ENCODE assay signal across 8 cellular contexts in the genomic region with DNA sequence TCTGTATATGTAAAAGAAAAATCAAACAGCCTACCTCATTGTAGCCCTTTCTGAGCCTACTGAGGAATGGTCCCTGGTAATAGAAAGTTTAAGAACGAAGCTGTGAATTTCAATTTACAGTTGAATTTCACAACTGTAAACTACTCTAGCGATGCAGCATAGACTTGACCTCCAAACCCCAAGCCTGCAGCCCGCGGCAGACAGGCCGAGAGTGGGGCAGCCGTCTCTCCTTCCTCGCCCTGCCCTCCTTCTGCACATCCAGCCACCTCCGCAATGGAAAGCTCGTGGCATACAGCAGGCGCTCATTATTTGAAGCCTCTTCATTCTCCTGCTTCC. TPM values are rescaled to one million over a fixed set of nuclear protein-coding genes. Genes with fewer than 3 reads are reported as not detected.
DNase-seq lines count a peak whose midpoint lies in the region; ATAC-seq and TF ChIP-seq lines count a peak whose summit lies in the region.

No MANE protein-coding gene starts in this region.

- no peaks in the 10 kb centered on the region for H3K79me1 ChIP-seq in H9 (ENCODE audit: insufficient read depth, low read depth, low read length, poor library complexity, severe bottlenecking)

- CTCF ChIA-PET in activated CD8-positive, alpha-beta T cell treated with anti-CD3 and anti-CD28 coated beads, Interleukin-2, amount 10 ng/mL, durations not matched to agents 7 days and 5 days (lab: Charles Lee): interaction anchor here (0.7 to 5.9 kb wide), 52 partner anchors 8 to 509 kb away, joined by 3 to 79 read pairs (median 6); a partner anchor contains a TSS

- H2AK5ac ChIP-seq in H9 (ENCODE audit: insufficient read length, low read length): no peak overlapping the region

- H3K36me3 Mint-ChIP-seq in H9 (ENCODE audit: insufficient read depth in 1 of 3, low read depth in 3 of 3): no peaks in the 10 kb centered on the region
- H3K36me3 Mint-ChIP-seq in activated CD8-positive, alpha-beta T cell treated with anti-CD3 and anti-CD28 coated beads, Interleukin-2, amount 10 ng/mL, durations not matched to agents 7 days and 5 days (ENCODE audit: low read depth): no peaks in the 10 kb centered on the region

- no peak overlapping the region for H2AFZ ChIP-seq in H9 (ENCODE audit: low read length)

- H4K91ac ChIP-seq in H9 (ENCODE audit: insufficient read length, low read depth, low read length): no peak overlapping the region

- peak overlapping the region; percentile 82 for H3K4me3 ChIP-seq in AG10803 (ENCODE audit: low read length)
- H3K4me3 ChIP-seq in iPS-20b (ENCODE audit: low read length): peak overlapping the region; percentile 84; the same call in 1 of the 2 replicates
- H3K4me3 ChIP-seq in thoracic aorta: peak overlapping the region; percentile 93

- no peak overlapping the region for H2BK120ac ChIP-seq in H9 (ENCODE audit: low read depth, low read length, poor library complexity, severe bottlenecking)

- TF ChIP-seq CTCF in AG10803 (conservative IDR thresholded peaks at IDR 0.05; ENCODE audit: low read length) (no peak), H9 (conservative IDR thresholded peaks at IDR 0.05) (no peak), thoracic aorta (IDR thresholded peaks at IDR 0.05) (no peak)

- H3K4me1 ChIP-seq in H9 (ENCODE audit: insufficient read depth, low read length) (no peaks in the 10 kb centered on the region), iPS-20b (ENCODE audit: insufficient read depth, low read length) (peaks cover 3% of the 10 kb centered on the region; the same call in 1 of the 2 replicates), thoracic aorta (ENCODE audit: control insufficient read depth in 1 of 2, low read depth in 2 of 2) (peaks cover 4 to 21% of the 10 kb centered on the region in 2 donors)

- no peak overlapping the region for H3K23ac ChIP-seq in H9 (ENCODE audit: insufficient read length, low read depth, low read length)

- H4K8ac ChIP-seq in H9 (replicated peaks; ENCODE audit: insufficient read length, low read depth, low read length): no peak overlapping the region

- H3K27me3 ChIP-seq in H9 (ENCODE audit: insufficient read depth, low read length) (no peaks in the 10 kb centered on the region), iPS-20b (ENCODE audit: insufficient read depth, low read length) (peaks cover 20% of the 10 kb centered on the region), thoracic aorta (replicated peaks; ENCODE audit: insufficient read depth) (no peaks in the 10 kb centered on the region)

- H3K4ac ChIP-seq in H9 (ENCODE audit: low read depth, low read length): no peak overlapping the region

- DNase-seq in AG10803 (ENCODE audit: low read depth) (no peak), H9 (no peak), thoracic aorta (ENCODE audit: low spot score) (no peak), NCI-H1105 (lab: John Stamatoyannopoulos, UW) (no peak), NCI-H446 (lab: John Stamatoyannopoulos, UW) (no peak)
- DNase-seq in activated CD8-positive, alpha-beta T cell treated with anti-CD3 and anti-CD28 coated beads, Interleukin-2, amount 10 ng/mL, durations not matched to agents 7 days and 5 days: no peak
- no peak for DNase-seq in activated CD4-positive, CD25-positive, alpha-beta regulatory T cell (lab: John Stamatoyannopoulos, UW)

- peak overlapping the region; percentile 91 to 94 for H3K4me3 Mint-ChIP-seq in H9
- peak overlapping the region; percentile 86 for H3K4me3 Mint-ChIP-seq in activated CD8-positive, alpha-beta T cell treated with anti-CD3 and anti-CD28 coated beads, Interleukin-2, amount 10 ng/mL, durations not matched to agents 7 days and 5 days

- H3K9ac ChIP-seq in H9 (ENCODE audit: extremely low read depth, insufficient read length, low read length): no peak overlapping the region
- H3K9ac ChIP-seq in iPS-20b (ENCODE audit: low read depth, low read length): peak overlapping the region; percentile 88; the same call in 1 of the 2 replicates

- H2BK12ac ChIP-seq in H9 (ENCODE audit: insufficient read length, low read depth, low read length): no peak overlapping the region

- H4K5ac ChIP-seq in H9 (ENCODE audit: insufficient read length, low read depth, low read length): no peak overlapping the region

- ATAC-seq in activated CD8-positive, alpha-beta T cell treated with anti-CD3 and anti-CD28 coated beads, Interleukin-2, amount 10 ng/mL, durations not matched to agents 7 days and 5 days: peak; percentile 13
- peak; percentile 12 for ATAC-seq in thoracic aorta (ENCODE audit: insufficient number of reproducible peaks, low FRiP score, low read depth)

- peaks cover 31% of the 10 kb centered on the region for H3K27me3 Mint-ChIP-seq in H9 (ENCODE audit: low read depth)
- H3K27me3 Mint-ChIP-seq in activated CD8-positive, alpha-beta T cell treated with anti-CD3 and anti-CD28 coated beads, Interleukin-2, amount 10 ng/mL, durations not matched to agents 7 days and 5 days (ENCODE audit: low read depth): peaks cover 49% of the 10 kb centered on the region

- POLR2A ChIA-PET in activated CD8-positive, alpha-beta T cell treated with anti-CD3 and anti-CD28 coated beads, Interleukin-2, amount 10 ng/mL, durations not matched to agents 7 days and 5 days (lab: Charles Lee): interaction anchor here (0.8 kb wide), 1 partner anchor 112 kb away, joined by 3 read pairs; no protein-coding TSS in a partner anchor

- no peak overlapping the region for H2BK15ac ChIP-seq in H9 (ENCODE audit: low read depth, low read length)

- no CpG with 5 or more reads among the region's 10 CpGs for WGBS in H9 (ENCODE audit: extremely low coverage, insufficient read length, low lambda C conversion rate)

- no peaks in the 10 kb centered on the region for H3K79me2 ChIP-seq in H9 (ENCODE audit: insufficient read depth, low read length)

- no peak overlapping the region for H2BK5ac ChIP-seq in H9 (ENCODE audit: insufficient read length, low read length)

- no peak overlapping the region for H3K27ac ChIP-seq in H9 (ENCODE audit: insufficient read length, low read depth, low read length)
- no peak overlapping the region for H3K27ac ChIP-seq in iPS-20b (ENCODE audit: low read length)
- peak overlapping the region; percentile 27 to 70 for H3K27ac ChIP-seq in thoracic aorta

- peaks cover 8 to 12% of the 10 kb centered on the region in 2 experiments for H3K4me1 Mint-ChIP-seq in H9
- H3K4me1 Mint-ChIP-seq in activated CD8-positive, alpha-beta T cell treated with anti-CD3 and anti-CD28 coated beads, Interleukin-2, amount 10 ng/mL, durations not matched to agents 7 days and 5 days (ENCODE audit: low read depth): peaks cover 14% of the 10 kb centered on the region

- no peak overlapping the region for H3T11ph ChIP-seq in H9 (ENCODE audit: low read length)

- H2BK20ac ChIP-seq in H9 (ENCODE audit: low read depth, low read length, poor library complexity, severe bottlenecking): no peak overlapping the region

- H3K14ac ChIP-seq in H9 (ENCODE audit: insufficient read depth, low read length): no peak overlapping the region

- H3K23me2 ChIP-seq in H9 (ENCODE audit: insufficient read length, low read depth, low read length, poor library complexity, severe bottlenecking): peaks cover 6% of the 10 kb centered on the region

- H3K18ac ChIP-seq in H9 (ENCODE audit: insufficient read length, low read depth, low read length): no peak overlapping the region

- H3K36me3 ChIP-seq in iPS-20b (ENCODE audit: insufficient read depth, low read depth, low read length) (no peaks in the 10 kb centered on the region), thoracic aorta (no peaks in the 10 kb centered on the region)

- H3K56ac ChIP-seq in H9 (ENCODE audit: insufficient read length, low read depth, low read length): no peak overlapping the region

- H3K9me3 Mint-ChIP-seq in H9: no peaks in the 10 kb centered on the region
- H3K9me3 Mint-ChIP-seq in activated CD8-positive, alpha-beta T cell treated with anti-CD3 and anti-CD28 coated beads, Interleukin-2, amount 10 ng/mL, durations not matched to agents 7 days and 5 days (ENCODE audit: insufficient read depth): no peaks in the 10 kb centered on the region

- no peaks in the 10 kb centered on the region for H4K20me1 ChIP-seq in H9 (ENCODE audit: control insufficient read depth, insufficient read depth, insufficient read length)

- H3K9me3 ChIP-seq in H9 (ENCODE audit: control insufficient read depth, low read depth, low read length) (no peaks in the 10 kb centered on the region), iPS-20b (ENCODE audit: insufficient read depth, low read depth, low read length) (no peaks in the 10 kb centered on the region), thoracic aorta (no peaks in the 10 kb centered on the region)

- H3K27ac Mint-ChIP-seq in H9: no peak overlapping the region; a peak in 1 of 7 replicates
- H3K27ac Mint-ChIP-seq in activated CD8-positive, alpha-beta T cell treated with anti-CD3 and anti-CD28 coated beads, Interleukin-2, amount 10 ng/mL, durations not matched to agents 7 days and 5 days: no peak overlapping the region

- peak overlapping the region; percentile 75 for H3K4me2 ChIP-seq in H9 (ENCODE audit: insufficient read depth, insufficient read length, low read length)

RNA-seq across cellular contexts. Expression of a gene that starts 15.3 kb away (rescaled TPM):
- total RNA-seq in H9 (2021) (not detected in 2 replicates), thoracic aorta (1 to 10 TPM; 6.9 to 7.2 TPM)
- total RNA-seq in activated CD8-positive, alpha-beta T cell treated with anti-CD3 and anti-CD28 coated beads, Interleukin-2, amount 10 ng/mL, durations not matched to agents 7 days and 5 days: not detected

RNA-seq across cellular contexts. Expression of a gene that starts 19.2 kb away (rescaled TPM):
- total RNA-seq in H9 (2021): 77.9 and 81.4 TPM in 2 replicates
- total RNA-seq in activated CD8-positive, alpha-beta T cell treated with anti-CD3 and anti-CD28 coated beads, Interleukin-2, amount 10 ng/mL, durations not matched to agents 7 days and 5 days: 100 to 1,000 TPM in 1 of 2 experiments, 10 to 100 TPM in 1; 97.5 to 103 TPM
- total RNA-seq in thoracic aorta: 100 to 1,000 TPM in 1 of 2 donors, 10 to 100 TPM in 1; 94.8 to 141 TPM

RNA-seq across cellular contexts. Expression of a gene that starts 28.5 kb away (rescaled TPM):
- total RNA-seq in H9 (2021) (not detected in 2 replicates), thoracic aorta (not detected)
- total RNA-seq in activated CD8-positive, alpha-beta T cell treated with anti-CD3 and anti-CD28 coated beads, Interleukin-2, amount 10 ng/mL, durations not matched to agents 7 days and 5 days: not detected

RNA-seq across cellular contexts. Expression of a gene that starts 54.2 kb away (rescaled TPM):
- total RNA-seq in H9 (2021): 18.1 and 20.6 TPM in 2 replicates
- 1 to 10 TPM; 6.2 to 7.6 TPM for total RNA-seq in activated CD8-positive, alpha-beta T cell treated with anti-CD3 and anti-CD28 coated beads, Interleukin-2, amount 10 ng/mL, durations not matched to agents 7 days and 5 days
- 100 to 1,000 TPM; 139 TPM for total RNA-seq in thoracic aorta

RNA-seq across cellular contexts. Expression of a gene that starts 59.4 kb away (rescaled TPM):
- total RNA-seq in H9 (2021) (not detected in 2 replicates), thoracic aorta (not detected)
- not detected for total RNA-seq in activated CD8-positive, alpha-beta T cell treated with anti-CD3 and anti-CD28 coated beads, Interleukin-2, amount 10 ng/mL, durations not matched to agents 7 days and 5 days

Comparison
In these comparisons a context has a peak if more than half of its experiments do, and no peak if none do; other contexts are left out.
1. H3K27ac ChIP-seq: peak in thoracic aorta (2 of 2); none in H9 (single experiment) and iPS-20b (single experiment).
2. Peak in every context shown above with its lines, with median percentiles within 50 percentile points of each other: H3K4me3 ChIP-seq.